ENCODE assay signal across 22 cellular contexts in genomic region chr10:131019696-131020095, GRCh38.
"Had no signal": no experiment of that assay in that cellular context is flagged by ENCODE, and none has a peak within 500 bp of the region (broad histone marks: within the 10 kb centered on the region; RNA-seq: fewer than 3 reads in every experiment).

No MANE protein-coding gene starts in this region.

- H3K27me3 ChIP-seq: gastrocnemius medialis, neural progenitor cell, pancreas, transverse colon had no signal

- H3K4me3 ChIP-seq: coronary artery, dorsolateral prefrontal cortex, esophagus muscularis mucosa, gastrocnemius medialis, heart right ventricle, left lung, lower lobe of right lung, neural progenitor cell, pancreas, smooth muscle cell, stomach, thoracic aorta, transverse colon had no signal

- H3K9me3 ChIP-seq: esophagus muscularis mucosa, gastrocnemius medialis, heart right ventricle, left lung, lower lobe of right lung, pancreas, stomach, thoracic aorta, transverse colon had no signal

- H3K36me3 ChIP-seq: esophagus muscularis mucosa, gastrocnemius medialis, heart right ventricle, left lung, lower lobe of right lung, neural progenitor cell, pancreas, stomach, thoracic aorta, transverse colon had no signal

- DNase-seq: dorsolateral prefrontal cortex; effector CD8-positive, alpha-beta T cell; gastrocnemius medialis; heart right ventricle; lower lobe of right lung; midbrain; occipital lobe; right cardiac atrium; stimulated activated CD4-positive, alpha-beta T cell treated with anti-CD3 and anti-CD28 coated beads, Interleukin-4, amount 100 ng/mL, for 1 hour; stimulated activated CD8-positive, alpha-beta memory T cell treated with anti-CD3 and anti-CD28 coated beads, Interleukin-4, amount 100 ng/mL, for 48 hours; stomach; substantia nigra; transverse colon had no signal

- H3K27ac ChIP-seq: coronary artery, dorsolateral prefrontal cortex, epithelial cell of prostate, esophagus muscularis mucosa, gastrocnemius medialis, heart right ventricle, left lung, lower lobe of right lung, neural progenitor cell, pancreas, stomach, thoracic aorta, transverse colon had no signal

- ATAC-seq: gastrocnemius medialis; left lung; lower lobe of right lung; pancreas; right cardiac atrium; stimulated activated effector memory CD8-positive, alpha-beta T cell treated with anti-CD3 and anti-CD28 coated beads, Interleukin-12 subunit alpha, Interleukin-12 subunit beta, amount 100 ng/mL, for 72 hours had no signal

- H3K4me1 ChIP-seq: esophagus muscularis mucosa, gastrocnemius medialis, heart right ventricle, left lung, lower lobe of right lung, neural progenitor cell, pancreas, stomach, transverse colon had no signal
